21 cellular contexts compared by ENCODE assay signal in genomic region chr7:47677093-47677492, GRCh38.
"Had no signal": no experiment of that assay in that cellular context is flagged by ENCODE, and none has a peak within 500 bp of the region (broad histone marks: within the 10 kb centered on the region; RNA-seq: fewer than 3 reads in every experiment).

No MANE protein-coding gene starts in this region.

- H3K36me3 ChIP-seq: gastrocnemius medialis, lower lobe of right lung, prostate gland, right atrium auricular region, sigmoid colon, stomach, thyroid gland had no signal

- H3K27me3 ChIP-seq: gastrocnemius medialis, right atrium auricular region, sigmoid colon, stomach, thyroid gland had no signal

- H3K4me1 ChIP-seq: gastrocnemius medialis, prostate gland, right atrium auricular region, stomach had no signal

- H3K27me3 Mint-ChIP-seq: memory B cell, type B pancreatic cell had no signal

- H3K4me1 Mint-ChIP-seq: stimulated activated effector memory CD8-positive, alpha-beta T cell treated with anti-CD3 and anti-CD28 coated beads, Interleukin-12 subunit alpha, Interleukin-12 subunit beta, amount 100 ng/mL, for 72 hours had no signal

- H3K27ac Mint-ChIP-seq: memory B cell; naive thymus-derived CD4-positive, alpha-beta T cell; nephron progenitor cell; stimulated activated effector memory CD8-positive, alpha-beta T cell treated with anti-CD3 and anti-CD28 coated beads, Interleukin-12 subunit alpha, Interleukin-12 subunit beta, amount 100 ng/mL, for 72 hours; type B pancreatic cell had no signal

- H3K4me3 Mint-ChIP-seq: memory B cell; naive thymus-derived CD4-positive, alpha-beta T cell; nephron progenitor cell; stimulated activated effector memory CD8-positive, alpha-beta T cell treated with anti-CD3 and anti-CD28 coated beads, Interleukin-12 subunit alpha, Interleukin-12 subunit beta, amount 100 ng/mL, for 72 hours had no signal

- FAIRE-seq: keratinocyte had no signal

- H3K27ac ChIP-seq: coronary artery, gastrocnemius medialis, lower lobe of right lung, prostate gland, right atrium auricular region, stomach, thyroid gland had no signal

- H3K36me3 Mint-ChIP-seq: naive thymus-derived CD4-positive, alpha-beta T cell; stimulated activated effector memory CD8-positive, alpha-beta T cell treated with anti-CD3 and anti-CD28 coated beads, Interleukin-12 subunit alpha, Interleukin-12 subunit beta, amount 100 ng/mL, for 72 hours; type B pancreatic cell had no signal

- H3K4me3 ChIP-seq: coronary artery, gastrocnemius medialis, lower lobe of right lung, prostate gland, right atrium auricular region, sigmoid colon, stomach, thyroid gland had no signal

- DNase-seq: gastrocnemius medialis; head of caudate nucleus; left ventricle myocardium superior; lower lobe of right lung; midbrain; naive thymus-derived CD4-positive, alpha-beta T cell; nephron progenitor cell; nucleus accumbens; sigmoid colon; stimulated activated CD4-positive, alpha-beta T cell treated with anti-CD3 and anti-CD28 coated beads, Interleukin-2, amount 100 ng/mL, for 24 hours; stimulated activated CD4-positive, alpha-beta T cell treated with anti-CD3 and anti-CD28 coated beads, Interleukin-4, amount 100 ng/mL, for 24 hours; stimulated activated naive CD4-positive, alpha-beta T cell treated with Interleukin-2 at 50 U/mL for 16 hours; stomach; thyroid gland had no signal

- ATAC-seq: gastrocnemius medialis; left ventricle myocardium superior; lower lobe of right lung; naive thymus-derived CD4-positive, alpha-beta T cell; stimulated activated effector memory CD8-positive, alpha-beta T cell treated with anti-CD3 and anti-CD28 coated beads, Interleukin-12 subunit alpha, Interleukin-12 subunit beta, amount 100 ng/mL, for 72 hours had no signal

- H3K9me3 ChIP-seq: gastrocnemius medialis, lower lobe of right lung, prostate gland, right atrium auricular region, sigmoid colon, stomach, thyroid gland had no signal
